Comparison of ENCODE assay signal across 8 cellular contexts in genomic region chr3:127735767-127736693, GRCh38.
DNase-seq lines count a peak whose midpoint lies in the region; ATAC-seq and TF ChIP-seq lines count a peak whose summit lies in the region.

No MANE protein-coding gene starts in this region.

- no peaks in the 10 kb centered on the region for H3K27me3 ChIP-seq in ascending aorta

- intact Hi-C loops in CD14-positive monocyte (cut with micrococcal nuclease): loop anchor here (5.0 kb wide), 2 partner anchors 36 to 39 kb away; no protein-coding TSS in a partner anchor
- intact Hi-C loops in ascending aorta (cut with DNase I): loop anchor here (1.0 kb wide), 1 partner anchor 38 kb away; no protein-coding TSS in a partner anchor
- intact Hi-C loops in left colon (cut with DNase I, micrococcal nuclease): no loop called here

- peak; percentile 80 for DNase-seq in CD14-positive monocyte (ENCODE audit: low spot score)
- peak in 1 of 2 donors; percentile 78 for DNase-seq in ascending aorta (ENCODE audit: low spot score in 2 of 2)
- peak in 1 of 2 donors; percentile 47 for DNase-seq in left colon
- no peak for DNase-seq in GDM1 (lab: John Stamatoyannopoulos, UW)
- no peak for DNase-seq in ureter (ENCODE audit: low spot score)
- DNase-seq in NCI-H345 treated with DMSO at 0.1 percent for 48 hours (lab: John Stamatoyannopoulos, UW; ENCODE audit: unreplicated experiment): no peak

- no peaks in the 10 kb centered on the region for H3K36me3 ChIP-seq in ascending aorta

- H3K9me3 Mint-ChIP-seq in CD14-positive monocyte: peaks cover 0 to 4% (median 0%) of the 10 kb centered on the region in 7 donors

- peak overlapping the region; percentile 12 to 85 for H3K4me3 Mint-ChIP-seq in CD14-positive monocyte

- peaks cover 1 to 9% of the 10 kb centered on the region in 2 donors for H3K36me3 Mint-ChIP-seq in CD14-positive monocyte

- ATAC-seq in GM19438 (IDR thresholded peaks at IDR 0.05; ENCODE audit: low read depth, unreplicated experiment) (peak; percentile 73), HG03442 (IDR thresholded peaks at IDR 0.05; ENCODE audit: unreplicated experiment) (peak; percentile 82), left colon (peak; percentile 18)

- peak overlapping the region; percentile 57 to 62 for H3K27ac ChIP-seq in ascending aorta

- peak overlapping the region in 1 of 2 donors; percentile 35 for H3K4me3 ChIP-seq in ascending aorta

- TF ChIP-seq CTCF in CD14-positive monocyte (IDR thresholded peaks at IDR 0.05): no peak
- no peak for TF ChIP-seq CTCF in ascending aorta (IDR thresholded peaks at IDR 0.05)

- peaks cover under 1 to 3% (median 2%) of the 10 kb centered on the region in 3 donors for H3K27me3 Mint-ChIP-seq in CD14-positive monocyte (ENCODE audit: low read depth in 3 of 3)

- H3K27ac Mint-ChIP-seq in CD14-positive monocyte: peak overlapping the region; percentile 88 to 96 (median 92)

- H3K4me1 ChIP-seq in ascending aorta: peaks cover 5 to 68% of the 10 kb centered on the region in 2 donors

- H3K4me1 Mint-ChIP-seq in CD14-positive monocyte: peaks cover 66% of the 10 kb centered on the region

- no peaks in the 10 kb centered on the region for H3K9me3 ChIP-seq in ascending aorta

Comparison
In these comparisons a context has a peak if more than half of its experiments do, and no peak if none do; other contexts are left out.
1. ATAC-seq: peak in every context shown above with its lines; median percentile 82 in HG03442; 73 in GM19438; 18 in left colon.
2. intact Hi-C loops: an anchor here in CD14-positive monocyte (5.0 kb wide) and ascending aorta (1.0 kb wide); none called in left colon.